ENCODE assay signal across 23 cellular contexts in the genomic region with DNA sequence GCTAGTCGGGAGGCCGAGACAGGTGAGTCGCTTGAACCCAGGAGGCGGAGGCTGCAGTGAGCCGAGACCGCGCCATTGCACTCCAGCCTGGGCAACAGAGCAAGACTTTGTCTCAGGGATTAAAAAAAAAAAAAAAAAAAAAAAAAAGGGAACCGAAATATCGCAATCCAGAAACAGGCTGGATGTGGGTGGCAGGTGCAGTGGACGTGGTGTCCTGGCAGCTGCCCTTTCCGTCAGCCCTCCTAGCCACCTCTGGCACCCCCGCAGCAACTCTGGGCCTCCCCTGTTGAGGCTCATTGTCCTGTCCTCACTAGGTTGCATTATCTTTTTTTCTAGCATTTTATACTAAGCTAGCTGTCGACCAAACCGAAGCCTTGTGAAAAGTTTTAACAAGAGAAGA.
A peak's percentile ranks its signal among the peaks of the same experiment; 100 is the strongest.
DNase-seq lines count a peak whose midpoint lies in the region; FAIRE-seq and TF ChIP-seq lines count a peak whose summit lies in the region.
"Had no signal": no experiment of that assay in that cellular context is flagged by ENCODE, and none has a peak within 500 bp of the region (broad histone marks: within the 10 kb centered on the region; RNA-seq: fewer than 3 reads in every experiment).

No MANE protein-coding gene starts in this region.

- TF ChIP-seq CTCF in endothelial cell (IDR thresholded peaks at IDR 0.05; ENCODE audit: unreplicated experiment): no peak
- TF ChIP-seq CTCF in kidney (IDR thresholded peaks at IDR 0.05; ENCODE audit: borderline replicate concordance, extremely low read depth, insufficient read depth): no peak
- no peak for TF ChIP-seq CTCF in WERI-Rb-1 (IDR thresholded peaks at IDR 0.05; ENCODE audit: low read depth, low read length)

- H3K27ac Mint-ChIP-seq in activated CD4-positive, alpha-beta T cell treated with anti-CD3 and anti-CD28 coated beads, Interleukin-2, amount 10 ng/mL, durations not matched to agents 24 days and 14 days: peak overlapping the region; percentile 38
- peak overlapping the region; percentile 81 for H3K27ac Mint-ChIP-seq in endothelial cell (ENCODE audit: unreplicated experiment)
- H3K27ac Mint-ChIP-seq: CD4-positive, alpha-beta T cell; T-cell had no signal

- no peak overlapping the region for H3K4me3 Mint-ChIP-seq in activated CD4-positive, alpha-beta T cell treated with anti-CD3 and anti-CD28 coated beads, Interleukin-2, amount 10 ng/mL, durations not matched to agents 24 days and 14 days
- H3K4me3 Mint-ChIP-seq in endothelial cell (ENCODE audit: unreplicated experiment): no peak overlapping the region
- H3K4me3 Mint-ChIP-seq: CD4-positive, alpha-beta T cell; T-cell had no signal

- FAIRE-seq in kidney (lab: Jason Lieb, UNC): no peak

- H3K4me1 Mint-ChIP-seq in activated CD4-positive, alpha-beta T cell treated with anti-CD3 and anti-CD28 coated beads, Interleukin-2, amount 10 ng/mL, durations not matched to agents 24 days and 14 days: peaks cover 2% of the 10 kb centered on the region
- H3K4me1 Mint-ChIP-seq in endothelial cell (ENCODE audit: unreplicated experiment): peaks cover 62% of the 10 kb centered on the region

- H3K4me3 ChIP-seq in kidney (ENCODE audit: low read length in 2 of 2) (no peak overlapping the region), WERI-Rb-1 (ENCODE audit: low read depth, low read length) (no peak overlapping the region)
- H3K4me3 ChIP-seq: PC-9 had no signal

- H3K27me3 ChIP-seq in WERI-Rb-1 (ENCODE audit: insufficient read depth, low read depth, severe bottlenecking): no peaks in the 10 kb centered on the region

- intact Hi-C loops in activated CD4-positive, alpha-beta T cell treated with anti-CD3 and anti-CD28 coated beads, Interleukin-2, amount 10 ng/mL, durations not matched to agents 24 days and 14 days (cut with micrococcal nuclease): no loop called here
- intact Hi-C loops in kidney (cut with DNase I): no loop called here

- H3K36me3 ChIP-seq in kidney (ENCODE audit: control insufficient read depth in 1 of 2, insufficient read depth in 2 of 2, low read length in 2 of 2): no peaks in the 10 kb centered on the region
- no peaks in the 10 kb centered on the region; the same call in 1 of the 2 replicates for H3K36me3 ChIP-seq in WERI-Rb-1

- no peak overlapping the region for H3K27ac ChIP-seq in kidney (ENCODE audit: low read depth in 2 of 2, low read length in 2 of 2)
- no peak overlapping the region for H3K27ac ChIP-seq in WERI-Rb-1
- H3K27ac ChIP-seq: PC-9, RWPE1 had no signal

- H3K9me3 ChIP-seq in kidney (ENCODE audit: control insufficient read depth in 1 of 2, low read length in 2 of 2) (no peaks in the 10 kb centered on the region), WERI-Rb-1 (ENCODE audit: severe bottlenecking) (no peaks in the 10 kb centered on the region)

- no peak overlapping the region for H3K9ac ChIP-seq in kidney (ENCODE audit: low read length in 2 of 2)

- no peaks in the 10 kb centered on the region for H3K36me3 Mint-ChIP-seq in activated CD4-positive, alpha-beta T cell treated with anti-CD3 and anti-CD28 coated beads, Interleukin-2, amount 10 ng/mL, durations not matched to agents 24 days and 14 days (ENCODE audit: low read depth)
- H3K36me3 Mint-ChIP-seq in endothelial cell (ENCODE audit: low read depth, unreplicated experiment): no peaks in the 10 kb centered on the region
- H3K36me3 Mint-ChIP-seq: T-cell had no signal

- no peaks in the 10 kb centered on the region for H3K9me3 Mint-ChIP-seq in activated CD4-positive, alpha-beta T cell treated with anti-CD3 and anti-CD28 coated beads, Interleukin-2, amount 10 ng/mL, durations not matched to agents 24 days and 14 days
- H3K9me3 Mint-ChIP-seq in endothelial cell (ENCODE audit: unreplicated experiment): no peaks in the 10 kb centered on the region
- H3K9me3 Mint-ChIP-seq: CD4-positive, alpha-beta T cell; T-cell had no signal

- no peaks in the 10 kb centered on the region for H3K27me3 Mint-ChIP-seq in activated CD4-positive, alpha-beta T cell treated with anti-CD3 and anti-CD28 coated beads, Interleukin-2, amount 10 ng/mL, durations not matched to agents 24 days and 14 days
- H3K27me3 Mint-ChIP-seq in endothelial cell (ENCODE audit: unreplicated experiment): peaks cover 6% of the 10 kb centered on the region
- H3K27me3 Mint-ChIP-seq: CD4-positive, alpha-beta T cell; T-cell had no signal

- no peak for DNase-seq in activated CD4-positive, alpha-beta T cell treated with anti-CD3 and anti-CD28 coated beads, Interleukin-2, amount 10 ng/mL, durations not matched to agents 24 days and 14 days
- DNase-seq in activated CD4-positive, alpha-beta T cell treated with anti-CD3 and anti-CD28 coated beads for 4 hours: no peak
- peak; percentile 69 for DNase-seq in RPMI8226
- DNase-seq in endothelial cell (ENCODE audit: low spot score): no peak
- no peak for DNase-seq in kidney
- DNase-seq in epidermal melanocyte (ENCODE audit: insufficient read length, low spot score): no peak
- no peak for DNase-seq in NCI-H1417 treated with DMSO at 0.1 percent for 48 hours (lab: John Stamatoyannopoulos, UW)
- DNase-seq in WERI-Rb-1: no peak
- DNase-seq: 8988T; AML-193; CD4-positive, alpha-beta T cell; COR-L47; DMS79 treated with DMSO at 0.1 percent for 48 hours; GOT3; HCEC 1CT; IMR-90; NCI-H1694 treated with DMSO at 0.1 percent for 48 hours; NCI-H2081 treated with DMSO at 0.1 percent for 48 hours; NCI-H446; NCI-H526; PC-9; T-cell had no signal

- H3K4me1 ChIP-seq in kidney (ENCODE audit: control insufficient read depth in 1 of 2, insufficient read depth in 1 of 2, low read depth in 1 of 2, low read length in 2 of 2): peaks cover 10 to 12% of the 10 kb centered on the region in 2 donors
